In genomic region chr1:9639190-9639589, GRCh38 we compare ENCODE assay signal across 24 cellular contexts. TPM values are rescaled to one million over a fixed set of nuclear protein-coding genes. Genes with fewer than 3 reads are reported as not detected.
DNase-seq lines count a peak whose midpoint lies in the region; ATAC-seq and TF ChIP-seq lines count a peak whose summit lies in the region.
"Had no signal": no experiment of that assay in that cellular context is flagged by ENCODE, and none has a peak within 500 bp of the region (broad histone marks: within the 10 kb centered on the region; RNA-seq: fewer than 3 reads in every experiment).

No MANE protein-coding gene starts in this region.

- no peaks in the 10 kb centered on the region for H3K27me3 ChIP-seq in CD8-positive, alpha-beta memory T cell (ENCODE audit: insufficient read depth, low read length, poor library complexity, severe bottlenecking)
- H3K27me3 ChIP-seq in osteoblast (ENCODE audit: insufficient read depth, low read length) (peaks cover 5% of the 10 kb centered on the region), right lobe of liver (no peaks in the 10 kb centered on the region), colonic mucosa (no peaks in the 10 kb centered on the region)
- H3K27me3 ChIP-seq: BE2C, neutrophil had no signal

- H3K9me3 Mint-ChIP-seq in activated CD8-positive, alpha-beta memory T cell treated with anti-CD3 and anti-CD28 coated beads, Interleukin-2, amount 10 ng/mL, durations not matched to agents 7 days and 5 days (ENCODE audit: low read depth) = no peaks in the 10 kb centered on the region
- H3K9me3 Mint-ChIP-seq in CD8-positive, alpha-beta memory T cell = no peaks in the 10 kb centered on the region
- peaks cover 5% of the 10 kb centered on the region for H3K9me3 Mint-ChIP-seq in activated T-helper 2 cell treated with anti-CD3 and anti-CD28 coated beads, Interferon-gamma antibody, Interleukin-2, Interleukin-4, amounts not matched to agents 10 μg/mL and 5 μg/mL and 100 μg/mL, durations not matched to agents 14 hours and 24 hours and 36 hours
- H3K9me3 Mint-ChIP-seq: activated CD4-positive, alpha-beta memory T cell treated with anti-CD3 and anti-CD28 coated beads, Interleukin-2, amount 10 ng/mL, durations not matched to agents 7 days and 5 days; activated T-cell treated with anti-CD3 and anti-CD28 coated beads, Interleukin-2, amount 50 U/mL, for 4 hours had no signal

- intact Hi-C loops in activated T-helper 2 cell treated with anti-CD3 and anti-CD28 coated beads, Interferon-gamma antibody, Interleukin-2, Interleukin-4, amounts not matched to agents 10 μg/mL and 5 μg/mL and 100 μg/mL, durations not matched to agents 14 hours and 24 hours and 36 hours (cut with micrococcal nuclease) = no loop called here
- intact Hi-C loops in right lobe of liver (cut with DNase I) = no loop called here
- intact Hi-C loops in colonic mucosa (cut with DNase I) = no loop called here

- peak; percentile 49 for ATAC-seq in activated CD8-positive, alpha-beta memory T cell treated with anti-CD3 and anti-CD28 coated beads, Interleukin-2, amount 10 ng/mL, durations not matched to agents 7 days and 5 days
- no peak for ATAC-seq in right lobe of liver
- ATAC-seq: HepG2, lower lobe of right lung, WTC11 had no signal

- no peaks in the 10 kb centered on the region for H4K20me1 ChIP-seq in osteoblast (ENCODE audit: insufficient read depth, low read length)

- H3K27ac ChIP-seq in CD8-positive, alpha-beta memory T cell (ENCODE audit: low read depth, low read length) = no peak overlapping the region
- H3K27ac ChIP-seq in osteoblast (ENCODE audit: low read depth, low read length) (no peak overlapping the region), right lobe of liver (no peak overlapping the region), colonic mucosa (no peak overlapping the region)
- H3K27ac ChIP-seq: lower lobe of right lung, neutrophil had no signal

- H3K9me3 ChIP-seq in CD8-positive, alpha-beta memory T cell (ENCODE audit: low read length) = no peaks in the 10 kb centered on the region
- H3K9me3 ChIP-seq in osteoblast (ENCODE audit: low read depth, low read length) = no peaks in the 10 kb centered on the region
- no peaks in the 10 kb centered on the region for H3K9me3 ChIP-seq in right lobe of liver
- H3K9me3 ChIP-seq in colonic mucosa = no peaks in the 10 kb centered on the region
- H3K9me3 ChIP-seq: BE2C, HAP-1, lower lobe of right lung, neutrophil had no signal

- CTCF ChIA-PET in activated CD8-positive, alpha-beta memory T cell treated with anti-CD3 and anti-CD28 coated beads, Interleukin-2, amount 10 ng/mL, durations not matched to agents 7 days and 5 days (lab: Charles Lee) = interaction anchor here (0.6 to 5.6 kb wide), 4 partner anchors 12 to 40 kb away, joined by 3 to 33 read pairs (median 16); partner anchors contain the start of gene PIK3CD
- CTCF ChIA-PET in CD8-positive, alpha-beta memory T cell (lab: Charles Lee) = interaction anchor here (4.3 kb wide), 1 partner anchor 12 kb away, joined by 18 read pairs; no protein-coding TSS in a partner anchor

- H2AFZ ChIP-seq in osteoblast (ENCODE audit: low read length) = no peak overlapping the region

- peaks cover 76% of the 10 kb centered on the region for H3K4me1 Mint-ChIP-seq in activated CD8-positive, alpha-beta memory T cell treated with anti-CD3 and anti-CD28 coated beads, Interleukin-2, amount 10 ng/mL, durations not matched to agents 7 days and 5 days
- H3K4me1 Mint-ChIP-seq in CD8-positive, alpha-beta memory T cell = peaks cover 58 to 82% (median 62%) of the 10 kb centered on the region in 3 donors
- peaks cover 62% of the 10 kb centered on the region for H3K4me1 Mint-ChIP-seq in activated T-helper 2 cell treated with anti-CD3 and anti-CD28 coated beads, Interferon-gamma antibody, Interleukin-2, Interleukin-4, amounts not matched to agents 10 μg/mL and 5 μg/mL and 100 μg/mL, durations not matched to agents 14 hours and 24 hours and 36 hours (ENCODE audit: low read depth)
- H3K4me1 Mint-ChIP-seq: WTC11 had no signal

- peaks cover 55% of the 10 kb centered on the region for H3K4me1 ChIP-seq in CD8-positive, alpha-beta memory T cell (ENCODE audit: insufficient read depth, low read length)
- H3K4me1 ChIP-seq in osteoblast (ENCODE audit: insufficient read depth, low read length) = no peaks in the 10 kb centered on the region
- no peaks in the 10 kb centered on the region for H3K4me1 ChIP-seq in right lobe of liver
- no peaks in the 10 kb centered on the region for H3K4me1 ChIP-seq in colonic mucosa
- H3K4me1 ChIP-seq: BE2C, HAP-1 had no signal

- 47% methylated on average over 5 of the region's 5 CpGs for WGBS in right lobe of liver (ENCODE audit: insufficient coverage, low coverage, low lambda C conversion rate, missing lambda C conversion rate)

- no peak overlapping the region for H3K9ac ChIP-seq in colonic mucosa (ENCODE audit: low read depth in 2 of 2, low read length in 2 of 2)

- POLR2A ChIA-PET in CD8-positive, alpha-beta memory T cell (lab: Charles Lee) = interaction anchor here (0.7 to 2.9 kb wide), 2 partner anchors 14 kb away, joined by 4 to 11 read pairs; no protein-coding TSS in a partner anchor

- peaks cover 61% of the 10 kb centered on the region for H3K36me3 Mint-ChIP-seq in activated CD8-positive, alpha-beta memory T cell treated with anti-CD3 and anti-CD28 coated beads, Interleukin-2, amount 10 ng/mL, durations not matched to agents 7 days and 5 days
- peaks cover 0 to 58% (median 14%) of the 10 kb centered on the region in 3 donors for H3K36me3 Mint-ChIP-seq in CD8-positive, alpha-beta memory T cell
- H3K36me3 Mint-ChIP-seq in activated T-helper 2 cell treated with anti-CD3 and anti-CD28 coated beads, Interferon-gamma antibody, Interleukin-2, Interleukin-4, amounts not matched to agents 10 μg/mL and 5 μg/mL and 100 μg/mL, durations not matched to agents 14 hours and 24 hours and 36 hours (ENCODE audit: low read depth) = peaks cover 79% of the 10 kb centered on the region
- H3K36me3 Mint-ChIP-seq: WTC11 had no signal

- TF ChIP-seq CTCF in osteoblast (IDR thresholded peaks at IDR 0.05; ENCODE audit: extremely low read depth, low read depth, low read length) = no peak
- TF ChIP-seq CTCF in right lobe of liver (IDR thresholded peaks at IDR 0.05) = no peak
- TF ChIP-seq CTCF in colonic mucosa (IDR thresholded peaks at IDR 0.05) = no peak

- DNase-seq in activated CD8-positive, alpha-beta memory T cell treated with anti-CD3 and anti-CD28 coated beads, Interleukin-2, amount 10 ng/mL, durations not matched to agents 7 days and 5 days = no peak
- DNase-seq in activated CD8-positive, alpha-beta memory T cell treated with anti-CD3 and anti-CD28 coated beads, Interleukin-2, amount 50 U/mL, for 4 hours = no peak
- DNase-seq in CD8-positive, alpha-beta memory T cell = no peak
- no peak for DNase-seq in activated T-helper 2 cell treated with anti-CD3 and anti-CD28 coated beads, Interferon-gamma antibody, Interleukin-2, Interleukin-4, amounts not matched to agents 10 μg/mL and 5 μg/mL and 100 μg/mL, durations not matched to agents 14 hours and 24 hours and 36 hours (ENCODE audit: low spot score)
- peak; percentile 18 for DNase-seq in osteoblast (ENCODE audit: insufficient read length, low spot score, missing footprints)
- no peak for DNase-seq in right lobe of liver
- no peak for DNase-seq in colonic mucosa
- no peak for DNase-seq in NOMO-1 treated with dmso at 0.1 percent for 144 hours (lab: John Stamatoyannopoulos, UW; ENCODE audit: unreplicated experiment)
- DNase-seq: activated CD4-positive, alpha-beta memory T cell treated with anti-CD3 and anti-CD28 coated beads, Interleukin-2, amount 10 ng/mL, durations not matched to agents 7 days and 5 days; activated T-cell treated with anti-CD3 and anti-CD28 coated beads, Interleukin-2, amount 50 U/mL, for 4 hours; BE2C; cerebellar nuclear complex; kidney; lower lobe of right lung; NCI-H1092 treated with DMSO at 0.1 percent for 48 hours; NCI-H187 treated with DMSO at 0.1 percent for 48 hours; NCI-H2227 treated with DMSO at 0.1 percent for 48 hours; NCI-H748 treated with DMSO at 0.1 percent for 48 hours; RPMI8226; T-helper 9 cell had no signal

- no peak overlapping the region for H3K4me3 ChIP-seq in CD8-positive, alpha-beta memory T cell (ENCODE audit: low read length)
- H3K4me3 ChIP-seq in osteoblast (ENCODE audit: insufficient read depth, low read length) (no peak overlapping the region), right lobe of liver (no peak overlapping the region), colonic mucosa (no peak overlapping the region)
- H3K4me3 ChIP-seq: HAP-1, lower lobe of right lung had no signal

- H3K36me3 ChIP-seq in CD8-positive, alpha-beta memory T cell (ENCODE audit: insufficient read depth, low read length) = peaks cover 9% of the 10 kb centered on the region
- H3K36me3 ChIP-seq in osteoblast (ENCODE audit: insufficient read depth, low read length) (no peaks in the 10 kb centered on the region), right lobe of liver (no peaks in the 10 kb centered on the region), colonic mucosa (no peaks in the 10 kb centered on the region)
- H3K36me3 ChIP-seq: BE2C, HAP-1, lower lobe of right lung, neutrophil had no signal

- H3K4me2 ChIP-seq in osteoblast (ENCODE audit: insufficient read depth, low read length) = no peak overlapping the region

- H3K4me3 Mint-ChIP-seq in activated CD8-positive, alpha-beta memory T cell treated with anti-CD3 and anti-CD28 coated beads, Interleukin-2, amount 10 ng/mL, durations not matched to agents 7 days and 5 days = peak overlapping the region; percentile 11
- H3K4me3 Mint-ChIP-seq in CD8-positive, alpha-beta memory T cell = peak overlapping the region in 3 of 7 donors; percentile 32 to 34 (median 32)
- peak overlapping the region; percentile 39 for H3K4me3 Mint-ChIP-seq in activated T-helper 2 cell treated with anti-CD3 and anti-CD28 coated beads, Interferon-gamma antibody, Interleukin-2, Interleukin-4, amounts not matched to agents 10 μg/mL and 5 μg/mL and 100 μg/mL, durations not matched to agents 14 hours and 24 hours and 36 hours (ENCODE audit: low read depth)
- H3K4me3 Mint-ChIP-seq: activated CD4-positive, alpha-beta memory T cell treated with anti-CD3 and anti-CD28 coated beads, Interleukin-2, amount 10 ng/mL, durations not matched to agents 7 days and 5 days; activated T-cell treated with anti-CD3 and anti-CD28 coated beads, Interleukin-2, amount 50 U/mL, for 4 hours; WTC11 had no signal

- H3K79me2 ChIP-seq in osteoblast (ENCODE audit: insufficient read depth, low read length) = no peaks in the 10 kb centered on the region

- no peak for TF ChIP-seq POLR2A in right lobe of liver (IDR thresholded peaks at IDR 0.05)

- no peaks in the 10 kb centered on the region for H3K27me3 Mint-ChIP-seq in activated CD8-positive, alpha-beta memory T cell treated with anti-CD3 and anti-CD28 coated beads, Interleukin-2, amount 10 ng/mL, durations not matched to agents 7 days and 5 days
- no peaks in the 10 kb centered on the region for H3K27me3 Mint-ChIP-seq in CD8-positive, alpha-beta memory T cell
- no peaks in the 10 kb centered on the region for H3K27me3 Mint-ChIP-seq in activated T-helper 2 cell treated with anti-CD3 and anti-CD28 coated beads, Interferon-gamma antibody, Interleukin-2, Interleukin-4, amounts not matched to agents 10 μg/mL and 5 μg/mL and 100 μg/mL, durations not matched to agents 14 hours and 24 hours and 36 hours (ENCODE audit: low read depth)
- H3K27me3 Mint-ChIP-seq: activated CD4-positive, alpha-beta memory T cell treated with anti-CD3 and anti-CD28 coated beads, Interleukin-2, amount 10 ng/mL, durations not matched to agents 7 days and 5 days had no signal

- H3K27ac Mint-ChIP-seq in activated CD8-positive, alpha-beta memory T cell treated with anti-CD3 and anti-CD28 coated beads, Interleukin-2, amount 10 ng/mL, durations not matched to agents 7 days and 5 days = peak overlapping the region; percentile 69
- peak overlapping the region in 7 of 8 donors; percentile 20 to 88 (median 54) for H3K27ac Mint-ChIP-seq in CD8-positive, alpha-beta memory T cell
- peak overlapping the region; percentile 52 for H3K27ac Mint-ChIP-seq in activated T-helper 2 cell treated with anti-CD3 and anti-CD28 coated beads, Interferon-gamma antibody, Interleukin-2, Interleukin-4, amounts not matched to agents 10 μg/mL and 5 μg/mL and 100 μg/mL, durations not matched to agents 14 hours and 24 hours and 36 hours
- H3K27ac Mint-ChIP-seq: activated CD4-positive, alpha-beta memory T cell treated with anti-CD3 and anti-CD28 coated beads, Interleukin-2, amount 10 ng/mL, durations not matched to agents 7 days and 5 days; WTC11 had no signal

RNA-seq across cellular contexts. Expression of gene PIK3CD, which starts 12.3 kb away (rescaled TPM):
- total RNA-seq in activated CD8-positive, alpha-beta memory T cell treated with anti-CD3 and anti-CD28 coated beads, Interleukin-2, amount 10 ng/mL, durations not matched to agents 7 days and 5 days = 100 to 1,000 TPM; 256 to 261 TPM
- total RNA-seq in CD8-positive, alpha-beta memory T cell = 100 to 1,000 TPM; 157 to 165 TPM
- polyA plus RNA-seq in CD8-positive, alpha-beta memory T cell = 109 TPM
- 184 and 189 TPM in 2 replicates for total RNA-seq in activated T-helper 2 cell treated with anti-CD3 and anti-CD28 coated beads, Interferon-gamma antibody, Interleukin-2, Interleukin-4, amounts not matched to agents 10 μg/mL and 5 μg/mL and 100 μg/mL, durations not matched to agents 14 hours and 24 hours and 36 hours
- 12.7 and 14.1 TPM in 2 replicates for total RNA-seq in osteoblast
- 1 to 10 TPM; 1.4 to 5.8 (median 2.6) TPM for total RNA-seq in right lobe of liver
- total RNA-seq in colonic mucosa = 1 to 10 TPM; 3.5 TPM

RNA-seq across cellular contexts. Expression of gene TMEM201, which starts 50.5 kb away (rescaled TPM):
- 10 to 100 TPM; 20.0 to 26.9 TPM for total RNA-seq in activated CD8-positive, alpha-beta memory T cell treated with anti-CD3 and anti-CD28 coated beads, Interleukin-2, amount 10 ng/mL, durations not matched to agents 7 days and 5 days
- 10 to 100 TPM; 32.2 to 32.8 TPM for total RNA-seq in CD8-positive, alpha-beta memory T cell
- 2.8 TPM for polyA plus RNA-seq in CD8-positive, alpha-beta memory T cell
- 30.8 and 31.6 TPM in 2 replicates for total RNA-seq in activated T-helper 2 cell treated with anti-CD3 and anti-CD28 coated beads, Interferon-gamma antibody, Interleukin-2, Interleukin-4, amounts not matched to agents 10 μg/mL and 5 μg/mL and 100 μg/mL, durations not matched to agents 14 hours and 24 hours and 36 hours
- total RNA-seq in osteoblast = 5.9 and 6.2 TPM in 2 replicates
- total RNA-seq in right lobe of liver = 1 to 10 TPM; 1.6 to 5.8 (median 3.0) TPM
- total RNA-seq in colonic mucosa = 10 to 100 TPM in 1 of 2 donors, 1 to 10 TPM in 1; 5.1 to 18.1 TPM

Comparison
In these comparisons a context has a peak if more than half of its experiments do, and no peak if none do; other contexts are left out.
1. RNA of gene PIK3CD, which starts 12.3 kb away (total RNA-seq): 256 to 261 TPM in activated CD8-positive, alpha-beta memory T cell treated with anti-CD3 and anti-CD28 coated beads, Interleukin-2, amount 10 ng/mL, durations not matched to agents 7 days and 5 days, 184 to 189 TPM in activated T-helper 2 cell treated with anti-CD3 and anti-CD28 coated beads, Interferon-gamma antibody, Interleukin-2, Interleukin-4, amounts not matched to agents 10 μg/mL and 5 μg/mL and 100 μg/mL, durations not matched to agents 14 hours and 24 hours and 36 hours and 157 to 165 TPM in CD8-positive, alpha-beta memory T cell; 12.7 to 14.1 TPM in osteoblast, 3.5 TPM in colonic mucosa and 1.4 to 5.8 TPM in right lobe of liver; every median in the first group is over 10 times any median in the second.
2. Peak in every context shown above with its lines, with median percentiles within 50 percentile points of each other: H3K27ac Mint-ChIP-seq.